1 cellular context compared by ENCODE assay signal in the genomic region with DNA sequence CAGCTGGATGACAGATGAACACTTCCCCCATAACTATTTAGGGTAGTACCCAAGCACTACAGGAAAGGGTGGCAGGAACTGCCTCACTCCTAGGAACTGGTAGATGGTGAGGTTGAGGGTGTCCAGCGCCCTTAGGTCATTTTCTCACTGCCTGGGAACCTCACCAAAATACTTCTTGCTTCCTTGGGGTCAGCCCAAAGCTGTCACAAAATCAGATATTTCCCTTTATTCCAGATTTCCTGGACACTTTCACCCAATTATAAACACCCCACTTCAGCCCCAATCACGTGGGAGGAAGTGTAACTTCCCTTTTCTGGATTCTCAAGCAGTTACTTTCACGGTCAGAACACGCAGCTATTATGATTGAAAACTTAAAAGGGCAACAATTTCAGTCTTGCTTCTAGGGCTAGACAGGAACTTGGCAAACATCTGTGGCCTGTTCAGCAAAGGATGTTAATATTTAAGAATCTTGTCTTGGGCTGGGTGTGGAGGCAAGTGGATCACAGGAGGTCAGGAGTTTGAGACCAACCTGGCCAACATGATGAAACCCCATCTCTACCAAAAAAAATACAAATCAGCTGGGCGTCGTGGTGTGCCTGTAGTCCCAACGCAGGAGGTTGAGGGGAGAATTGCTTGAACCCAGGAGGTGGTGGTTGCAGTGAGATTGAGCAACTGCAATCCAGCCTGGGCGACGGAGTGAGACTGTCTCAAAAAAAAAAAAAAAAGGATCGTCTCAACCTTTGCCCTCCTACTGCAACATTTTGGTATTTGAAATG.
A peak's percentile ranks its signal among the peaks of the same experiment; 100 is the strongest.
TF ChIP-seq lines count a peak whose summit lies in the region.

No MANE protein-coding gene starts in this region.

TF ChIP-seq in K562, 482 proteins besides CTCF, POLR2A, EP300 and RAD21 (continued from another document and continues in another):
- TF ChIP-seq PHB2 (IDR thresholded peaks at IDR 0.05; ENCODE audit: low read depth) (no peak), SAP30 (IDR thresholded peaks at IDR 0.05; ENCODE audit: borderline replicate concordance, insufficient read depth, low read depth, low read length, poor library complexity, severe bottlenecking) (no peak), HMG20B (CRISPR knock-in tag; IDR thresholded peaks at IDR 0.05) (peak; percentile 94), KLF1 (tag; IDR thresholded peaks at IDR 0.05) (no peak), JUN (IDR thresholded peaks at IDR 0.05; ENCODE audit: borderline replicate concordance, low read depth, low read length) (no peak), JUN (CRISPR knock-in tag; IDR thresholded peaks at IDR 0.05; ENCODE audit: borderline replicate concordance) (no peak), TBL1XR1 (IDR thresholded peaks at IDR 0.05; ENCODE audit: low read length in 2 of 2) (peak; percentile 35 to 53; a peak in 1 of 4 replicates), FOXJ2 (tag; IDR thresholded peaks at IDR 0.05) (peak; percentile 90), ETV1 (tag; conservative IDR thresholded peaks at IDR 0.05; ENCODE audit: low read depth) (0 out of 2 replicates have a peak, but pooled peaks have one; percentile 10), ZBTB8A (IDR thresholded peaks at IDR 0.05; ENCODE audit: partially characterized antibody) (no peak), DMBX1 (CRISPR knock-in tag; IDR thresholded peaks at IDR 0.05; ENCODE audit: borderline replicate concordance) (no peak; the same call in 1 of the 2 replicates), NR1H2 (CRISPR knock-in tag; IDR thresholded peaks at IDR 0.05) (no peak), DACH1 (IDR thresholded peaks at IDR 0.05; ENCODE audit: partially characterized antibody) (peak; percentile 19), ZNF184 (CRISPR knock-in tag; IDR thresholded peaks at IDR 0.05) (no peak), C11orf30 (IDR thresholded peaks at IDR 0.05; ENCODE audit: low read depth) (no peak), ZNF140 (CRISPR knock-in tag; IDR thresholded peaks at IDR 0.05) (no peak), CCAR2 (IDR thresholded peaks at IDR 0.05; ENCODE audit: low read depth, low read length) (no peak), XRCC4 (IDR thresholded peaks at IDR 0.05; ENCODE audit: extremely low read depth, insufficient read depth, insufficient read length) (no peak), ESRRA (IDR thresholded peaks at IDR 0.05; ENCODE audit: borderline replicate concordance, low read depth) (peak; percentile 15; the same call in 1 of the 2 replicates), TFAM (CRISPR knock-in tag; conservative IDR thresholded peaks at IDR 0.05) (no peak), STAT5B (CRISPR knock-in tag; IDR thresholded peaks at IDR 0.05) (no peak), JUNB (CRISPR knock-in tag; conservative IDR thresholded peaks at IDR 0.05) (no peak; the same call in none of the 2 replicates), PHF8 (IDR thresholded peaks at IDR 0.05; ENCODE audit: borderline replicate concordance, low read length) (no peak), HNRNPH1 (optimal IDR thresholded peaks at IDR 0.05; ENCODE audit: low read depth, low read length) (no peak), HLTF (IDR thresholded peaks at IDR 0.05) (peak; percentile 76; the same call in 1 of the 2 replicates), ZNF589 (CRISPR knock-in tag; IDR thresholded peaks at IDR 0.05; ENCODE audit: low read depth) (peak; percentile 45; the same call in 1 of the 2 replicates), CBFA2T2 (conservative IDR thresholded peaks at IDR 0.05) (no peak), ZNF778 (CRISPR knock-in tag; IDR thresholded peaks at IDR 0.05) (no peak; the same call in 1 of the 2 replicates), SAFB2 (IDR thresholded peaks at IDR 0.05; ENCODE audit: borderline replicate concordance, low read depth, low read length, severe bottlenecking) (no peak), HNRNPLL (IDR thresholded peaks at IDR 0.05; ENCODE audit: low read depth, low read length, poor library complexity, severe bottlenecking) (no peak), NCOR1 (IDR thresholded peaks at IDR 0.05) (peak; percentile 58; the same call in 1 of the 2 replicates), NR2C2 (CRISPR knock-in tag; IDR thresholded peaks at IDR 0.05) (peak; percentile 55; the same call in 1 of the 2 replicates), NR2C2 (tag; IDR thresholded peaks at IDR 0.05) (peak; percentile 79), SMARCB1 (IDR thresholded peaks at IDR 0.05; ENCODE audit: insufficient read length, low read depth) (no peak), SMARCE1 (IDR thresholded peaks at IDR 0.05) (no peak), NFRKB (IDR thresholded peaks at IDR 0.05; ENCODE audit: low read depth) (no peak), ZNF668 (CRISPR knock-in tag; IDR thresholded peaks at IDR 0.05) (peak; percentile 42; the same call in 1 of the 2 replicates), YY1 (IDR thresholded peaks at IDR 0.05; ENCODE audit: borderline replicate concordance in 1 of 3, control insufficient read depth in 1 of 3, extremely low read depth in 1 of 3, insufficient read depth in 3 of 3, insufficient read length in 1 of 3, insufficient replicate concordance in 2 of 3, low read depth in 1 of 3, low read length in 2 of 3) (no peak), SOX6 (IDR thresholded peaks at IDR 0.05) (0 out of 2 replicates have a peak, but pooled peaks have one; percentile 31), ESRRB (CRISPR knock-in tag; IDR thresholded peaks at IDR 0.05; ENCODE audit: borderline replicate concordance) (peak; percentile 54; the same call in 1 of the 2 replicates)
- TF ChIP-seq, protein P1, sequence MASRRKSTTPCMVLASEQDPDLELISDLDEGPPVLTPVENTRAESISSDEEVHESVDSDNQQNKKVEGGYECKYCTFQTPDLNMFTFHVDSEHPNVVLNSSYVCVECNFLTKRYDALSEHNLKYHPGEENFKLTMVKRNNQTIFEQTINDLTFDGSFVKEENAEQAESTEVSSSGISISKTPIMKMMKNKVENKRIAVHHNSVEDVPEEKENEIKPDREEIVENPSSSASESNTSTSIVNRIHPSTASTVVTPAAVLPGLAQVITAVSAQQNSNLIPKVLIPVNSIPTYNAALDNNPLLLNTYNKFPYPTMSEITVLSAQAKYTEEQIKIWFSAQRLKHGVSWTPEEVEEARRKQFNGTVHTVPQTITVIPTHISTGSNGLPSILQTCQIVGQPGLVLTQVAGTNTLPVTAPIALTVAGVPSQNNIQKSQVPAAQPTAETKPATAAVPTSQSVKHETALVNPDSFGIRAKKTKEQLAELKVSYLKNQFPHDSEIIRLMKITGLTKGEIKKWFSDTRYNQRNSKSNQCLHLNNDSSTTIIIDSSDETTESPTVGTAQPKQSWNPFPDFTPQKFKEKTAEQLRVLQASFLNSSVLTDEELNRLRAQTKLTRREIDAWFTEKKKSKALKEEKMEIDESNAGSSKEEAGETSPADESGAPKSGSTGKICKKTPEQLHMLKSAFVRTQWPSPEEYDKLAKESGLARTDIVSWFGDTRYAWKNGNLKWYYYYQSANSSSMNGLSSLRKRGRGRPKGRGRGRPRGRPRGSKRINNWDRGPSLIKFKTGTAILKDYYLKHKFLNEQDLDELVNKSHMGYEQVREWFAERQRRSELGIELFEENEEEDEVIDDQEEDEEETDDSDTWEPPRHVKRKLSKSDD (conservative IDR thresholded peaks at IDR 0.05; ENCODE audit: low read length): no peak
- TF ChIP-seq, protein P2, sequence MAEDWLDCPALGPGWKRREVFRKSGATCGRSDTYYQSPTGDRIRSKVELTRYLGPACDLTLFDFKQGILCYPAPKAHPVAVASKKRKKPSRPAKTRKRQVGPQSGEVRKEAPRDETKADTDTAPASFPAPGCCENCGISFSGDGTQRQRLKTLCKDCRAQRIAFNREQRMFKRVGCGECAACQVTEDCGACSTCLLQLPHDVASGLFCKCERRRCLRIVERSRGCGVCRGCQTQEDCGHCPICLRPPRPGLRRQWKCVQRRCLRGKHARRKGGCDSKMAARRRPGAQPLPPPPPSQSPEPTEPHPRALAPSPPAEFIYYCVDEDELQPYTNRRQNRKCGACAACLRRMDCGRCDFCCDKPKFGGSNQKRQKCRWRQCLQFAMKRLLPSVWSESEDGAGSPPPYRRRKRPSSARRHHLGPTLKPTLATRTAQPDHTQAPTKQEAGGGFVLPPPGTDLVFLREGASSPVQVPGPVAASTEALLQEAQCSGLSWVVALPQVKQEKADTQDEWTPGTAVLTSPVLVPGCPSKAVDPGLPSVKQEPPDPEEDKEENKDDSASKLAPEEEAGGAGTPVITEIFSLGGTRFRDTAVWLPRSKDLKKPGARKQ (CRISPR knock-in tag; IDR thresholded peaks at IDR 0.05): no peak
- TF ChIP-seq, protein P3, sequence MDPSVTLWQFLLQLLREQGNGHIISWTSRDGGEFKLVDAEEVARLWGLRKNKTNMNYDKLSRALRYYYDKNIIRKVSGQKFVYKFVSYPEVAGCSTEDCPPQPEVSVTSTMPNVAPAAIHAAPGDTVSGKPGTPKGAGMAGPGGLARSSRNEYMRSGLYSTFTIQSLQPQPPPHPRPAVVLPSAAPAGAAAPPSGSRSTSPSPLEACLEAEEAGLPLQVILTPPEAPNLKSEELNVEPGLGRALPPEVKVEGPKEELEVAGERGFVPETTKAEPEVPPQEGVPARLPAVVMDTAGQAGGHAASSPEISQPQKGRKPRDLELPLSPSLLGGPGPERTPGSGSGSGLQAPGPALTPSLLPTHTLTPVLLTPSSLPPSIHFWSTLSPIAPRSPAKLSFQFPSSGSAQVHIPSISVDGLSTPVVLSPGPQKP (CRISPR knock-in tag; IDR thresholded peaks at IDR 0.05): no peak
- TF ChIP-seq, protein P4, sequence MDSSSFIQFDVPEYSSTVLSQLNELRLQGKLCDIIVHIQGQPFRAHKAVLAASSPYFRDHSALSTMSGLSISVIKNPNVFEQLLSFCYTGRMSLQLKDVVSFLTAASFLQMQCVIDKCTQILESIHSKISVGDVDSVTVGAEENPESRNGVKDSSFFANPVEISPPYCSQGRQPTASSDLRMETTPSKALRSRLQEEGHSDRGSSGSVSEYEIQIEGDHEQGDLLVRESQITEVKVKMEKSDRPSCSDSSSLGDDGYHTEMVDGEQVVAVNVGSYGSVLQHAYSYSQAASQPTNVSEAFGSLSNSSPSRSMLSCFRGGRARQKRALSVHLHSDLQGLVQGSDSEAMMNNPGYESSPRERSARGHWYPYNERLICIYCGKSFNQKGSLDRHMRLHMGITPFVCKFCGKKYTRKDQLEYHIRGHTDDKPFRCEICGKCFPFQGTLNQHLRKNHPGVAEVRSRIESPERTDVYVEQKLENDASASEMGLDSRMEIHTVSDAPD (CRISPR knock-in tag; IDR thresholded peaks at IDR 0.05): no peak
- TF ChIP-seq, protein P5, sequence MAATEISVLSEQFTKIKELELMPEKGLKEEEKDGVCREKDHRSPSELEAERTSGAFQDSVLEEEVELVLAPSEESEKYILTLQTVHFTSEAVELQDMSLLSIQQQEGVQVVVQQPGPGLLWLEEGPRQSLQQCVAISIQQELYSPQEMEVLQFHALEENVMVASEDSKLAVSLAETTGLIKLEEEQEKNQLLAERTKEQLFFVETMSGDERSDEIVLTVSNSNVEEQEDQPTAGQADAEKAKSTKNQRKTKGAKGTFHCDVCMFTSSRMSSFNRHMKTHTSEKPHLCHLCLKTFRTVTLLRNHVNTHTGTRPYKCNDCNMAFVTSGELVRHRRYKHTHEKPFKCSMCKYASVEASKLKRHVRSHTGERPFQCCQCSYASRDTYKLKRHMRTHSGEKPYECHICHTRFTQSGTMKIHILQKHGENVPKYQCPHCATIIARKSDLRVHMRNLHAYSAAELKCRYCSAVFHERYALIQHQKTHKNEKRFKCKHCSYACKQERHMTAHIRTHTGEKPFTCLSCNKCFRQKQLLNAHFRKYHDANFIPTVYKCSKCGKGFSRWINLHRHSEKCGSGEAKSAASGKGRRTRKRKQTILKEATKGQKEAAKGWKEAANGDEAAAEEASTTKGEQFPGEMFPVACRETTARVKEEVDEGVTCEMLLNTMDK (IDR thresholded peaks at IDR 0.05; ENCODE audit: borderline replicate concordance, insufficient read depth, low read depth, low read length, poor library complexity, severe bottlenecking): no peak
- TF ChIP-seq, protein P6, sequence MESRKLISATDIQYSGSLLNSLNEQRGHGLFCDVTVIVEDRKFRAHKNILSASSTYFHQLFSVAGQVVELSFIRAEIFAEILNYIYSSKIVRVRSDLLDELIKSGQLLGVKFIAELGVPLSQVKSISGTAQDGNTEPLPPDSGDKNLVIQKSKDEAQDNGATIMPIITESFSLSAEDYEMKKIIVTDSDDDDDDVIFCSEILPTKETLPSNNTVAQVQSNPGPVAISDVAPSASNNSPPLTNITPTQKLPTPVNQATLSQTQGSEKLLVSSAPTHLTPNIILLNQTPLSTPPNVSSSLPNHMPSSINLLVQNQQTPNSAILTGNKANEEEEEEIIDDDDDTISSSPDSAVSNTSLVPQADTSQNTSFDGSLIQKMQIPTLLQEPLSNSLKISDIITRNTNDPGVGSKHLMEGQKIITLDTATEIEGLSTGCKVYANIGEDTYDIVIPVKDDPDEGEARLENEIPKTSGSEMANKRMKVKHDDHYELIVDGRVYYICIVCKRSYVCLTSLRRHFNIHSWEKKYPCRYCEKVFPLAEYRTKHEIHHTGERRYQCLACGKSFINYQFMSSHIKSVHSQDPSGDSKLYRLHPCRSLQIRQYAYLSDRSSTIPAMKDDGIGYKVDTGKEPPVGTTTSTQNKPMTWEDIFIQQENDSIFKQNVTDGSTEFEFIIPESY (CRISPR knock-in tag; IDR thresholded peaks at IDR 0.05): peak; percentile 71; the same call in 1 of the 2 replicates
- TF ChIP-seq, protein P7, sequence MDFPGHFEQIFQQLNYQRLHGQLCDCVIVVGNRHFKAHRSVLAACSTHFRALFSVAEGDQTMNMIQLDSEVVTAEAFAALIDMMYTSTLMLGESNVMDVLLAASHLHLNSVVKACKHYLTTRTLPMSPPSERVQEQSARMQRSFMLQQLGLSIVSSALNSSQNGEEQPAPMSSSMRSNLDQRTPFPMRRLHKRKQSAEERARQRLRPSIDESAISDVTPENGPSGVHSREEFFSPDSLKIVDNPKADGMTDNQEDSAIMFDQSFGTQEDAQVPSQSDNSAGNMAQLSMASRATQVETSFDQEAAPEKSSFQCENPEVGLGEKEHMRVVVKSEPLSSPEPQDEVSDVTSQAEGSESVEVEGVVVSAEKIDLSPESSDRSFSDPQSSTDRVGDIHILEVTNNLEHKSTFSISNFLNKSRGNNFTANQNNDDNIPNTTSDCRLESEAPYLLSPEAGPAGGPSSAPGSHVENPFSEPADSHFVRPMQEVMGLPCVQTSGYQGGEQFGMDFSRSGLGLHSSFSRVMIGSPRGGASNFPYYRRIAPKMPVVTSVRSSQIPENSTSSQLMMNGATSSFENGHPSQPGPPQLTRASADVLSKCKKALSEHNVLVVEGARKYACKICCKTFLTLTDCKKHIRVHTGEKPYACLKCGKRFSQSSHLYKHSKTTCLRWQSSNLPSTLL (IDR thresholded peaks at IDR 0.05): no peak
- TF ChIP-seq, protein P8, sequence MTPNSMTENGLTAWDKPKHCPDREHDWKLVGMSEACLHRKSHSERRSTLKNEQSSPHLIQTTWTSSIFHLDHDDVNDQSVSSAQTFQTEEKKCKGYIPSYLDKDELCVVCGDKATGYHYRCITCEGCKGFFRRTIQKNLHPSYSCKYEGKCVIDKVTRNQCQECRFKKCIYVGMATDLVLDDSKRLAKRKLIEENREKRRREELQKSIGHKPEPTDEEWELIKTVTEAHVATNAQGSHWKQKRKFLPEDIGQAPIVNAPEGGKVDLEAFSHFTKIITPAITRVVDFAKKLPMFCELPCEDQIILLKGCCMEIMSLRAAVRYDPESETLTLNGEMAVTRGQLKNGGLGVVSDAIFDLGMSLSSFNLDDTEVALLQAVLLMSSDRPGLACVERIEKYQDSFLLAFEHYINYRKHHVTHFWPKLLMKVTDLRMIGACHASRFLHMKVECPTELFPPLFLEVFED (CRISPR knock-in tag; conservative IDR thresholded peaks at IDR 0.05): peak; percentile 97
